12 cellular contexts compared by ENCODE assay signal in genomic region chr19:49855676-49856573, GRCh38. TPM values are rescaled to one million over a fixed set of nuclear protein-coding genes. Genes with fewer than 3 reads are reported as not detected.
DNase-seq lines count a peak whose midpoint lies in the region; ATAC-seq, FAIRE-seq and TF ChIP-seq lines count a peak whose summit lies in the region.
"Had no signal": no experiment of that assay in that cellular context is flagged by ENCODE, and none has a peak within 500 bp of the region (broad histone marks: within the 10 kb centered on the region; RNA-seq: fewer than 3 reads in every experiment).

No MANE protein-coding gene starts in this region.

- no peak overlapping the region for H3K4me2 ChIP-seq in astrocyte (ENCODE audit: low read length)
- no peak overlapping the region for H3K4me2 ChIP-seq in neuronal stem cell (ENCODE audit: insufficient read depth, low read length, poor library complexity, severe bottlenecking)
- H3K4me2 ChIP-seq: PC-9 had no signal

- H3K4me1 ChIP-seq in astrocyte (ENCODE audit: insufficient read depth, low read length) (peaks cover 47% of the 10 kb centered on the region), neuronal stem cell (ENCODE audit: control insufficient read depth in 2 of 2, insufficient read depth in 1 of 2, low read depth in 1 of 2, low read length in 2 of 2) (peaks cover 9 to 14% of the 10 kb centered on the region in 2 donors), upper lobe of right lung (peaks cover 12% of the 10 kb centered on the region)

- ATAC-seq in GM21381 (IDR thresholded peaks at IDR 0.05; ENCODE audit: unreplicated experiment) (no peak), upper lobe of right lung (no peak)

- no peak overlapping the region for H4K91ac ChIP-seq in neuronal stem cell (ENCODE audit: low read depth, low read length, poor library complexity)

- peak overlapping the region; percentile 35 for H2BK5ac ChIP-seq in neuronal stem cell (ENCODE audit: low read length)

- H3K4me3 ChIP-seq in astrocyte (ENCODE audit: insufficient read depth, low read depth, low read length) (no peak overlapping the region), neuronal stem cell (ENCODE audit: low read length in 2 of 2) (no peak overlapping the region), upper lobe of right lung (no peak overlapping the region)
- H3K4me3 ChIP-seq: PC-9 had no signal

- H3K18ac ChIP-seq in neuronal stem cell (ENCODE audit: low read length): no peak overlapping the region

- no peak overlapping the region for H2BK120ac ChIP-seq in neuronal stem cell (ENCODE audit: low read depth, low read length)

- H3K4me1 Mint-ChIP-seq in activated CD4-positive, alpha-beta T cell treated with anti-CD3 and anti-CD28 coated beads, Interleukin-2, amount 10 ng/mL, durations not matched to agents 24 days and 14 days: peaks cover 15% of the 10 kb centered on the region
- peaks cover 19% of the 10 kb centered on the region for H3K4me1 Mint-ChIP-seq in astrocyte (ENCODE audit: low read depth, unreplicated experiment)

- H3K79me2 ChIP-seq in astrocyte (ENCODE audit: insufficient read depth, low read length): peaks cover 54% of the 10 kb centered on the region

- H2AFZ ChIP-seq in astrocyte (ENCODE audit: low read depth, low read length) (no peak overlapping the region), neuronal stem cell (ENCODE audit: low read length) (no peak overlapping the region)
- H2AFZ ChIP-seq: PC-9 had no signal

- H3K9me3 ChIP-seq in astrocyte (ENCODE audit: insufficient read depth, low read depth, low read length): no peaks in the 10 kb centered on the region
- H3K9me3 ChIP-seq in neuronal stem cell (replicated peaks in 1 of 2; ENCODE audit: control insufficient read depth in 2 of 2, insufficient read depth in 1 of 2, low read depth in 1 of 2, low read length in 2 of 2): no peaks in the 10 kb centered on the region
- H3K9me3 ChIP-seq in upper lobe of right lung: no peaks in the 10 kb centered on the region

- FAIRE-seq in astrocyte (lab: Jason Lieb, UNC): no peak
- FAIRE-seq: colon had no signal

- H3K9ac ChIP-seq in astrocyte (ENCODE audit: low read length) (no peak overlapping the region), neuronal stem cell (ENCODE audit: low read depth, low read length, poor library complexity) (peak overlapping the region; percentile 60)

- peak overlapping the region; percentile 97 for H3K23ac ChIP-seq in neuronal stem cell (ENCODE audit: low read depth, low read length, poor library complexity)

- no peak overlapping the region for H2BK15ac ChIP-seq in neuronal stem cell (ENCODE audit: low read length)

- no peaks in the 10 kb centered on the region for H3K36me3 ChIP-seq in astrocyte (ENCODE audit: insufficient read depth, low read length)
- H3K36me3 ChIP-seq in neuronal stem cell (replicated peaks in 1 of 2; ENCODE audit: control insufficient read depth in 2 of 2, insufficient read depth in 2 of 2, low read length in 2 of 2): peaks cover 67 to 89% of the 10 kb centered on the region in 2 donors
- H3K36me3 ChIP-seq in upper lobe of right lung: peaks cover 48% of the 10 kb centered on the region

- TF ChIP-seq CTCF in astrocyte (IDR thresholded peaks at IDR 0.05; ENCODE audit: insufficient read depth, low read depth, low read length) (no peak), upper lobe of right lung (IDR thresholded peaks at IDR 0.05) (no peak)

- no CpG with 5 or more reads among the region's 21 CpGs for WGBS in neuronal stem cell (ENCODE audit: extremely low coverage in 2 of 2, insufficient read length in 2 of 2, insufficient replicate concordance in 1 of 2), 2 donors

- H3K79me1 ChIP-seq in neuronal stem cell (ENCODE audit: low read depth, low read length): peaks cover 26% of the 10 kb centered on the region

- H3K27ac Mint-ChIP-seq in activated CD4-positive, alpha-beta T cell treated with anti-CD3 and anti-CD28 coated beads, Interleukin-2, amount 10 ng/mL, durations not matched to agents 24 days and 14 days: peak overlapping the region; percentile 37
- H3K27ac Mint-ChIP-seq in astrocyte (ENCODE audit: unreplicated experiment): peak overlapping the region; percentile 87

- H3K4ac ChIP-seq in neuronal stem cell (ENCODE audit: low read length): no peak overlapping the region

- H4K8ac ChIP-seq in neuronal stem cell (ENCODE audit: low read depth, low read length): peak overlapping the region; percentile 43

- peaks cover 20% of the 10 kb centered on the region for H3K36me3 Mint-ChIP-seq in activated CD4-positive, alpha-beta T cell treated with anti-CD3 and anti-CD28 coated beads, Interleukin-2, amount 10 ng/mL, durations not matched to agents 24 days and 14 days (ENCODE audit: low read depth)
- peaks cover 5% of the 10 kb centered on the region for H3K36me3 Mint-ChIP-seq in astrocyte (ENCODE audit: low read depth, unreplicated experiment)

- peaks cover 85% of the 10 kb centered on the region for H4K20me1 ChIP-seq in astrocyte (ENCODE audit: insufficient read depth, low read length)

- no peak for DNase-seq in activated CD4-positive, alpha-beta T cell treated with anti-CD3 and anti-CD28 coated beads, Interleukin-2, amount 10 ng/mL, durations not matched to agents 24 days and 14 days
- no peak for DNase-seq in activated CD4-positive, alpha-beta T cell treated with anti-CD3 and anti-CD28 coated beads, Interleukin-2, amount 50 U/mL, for 48 hours
- peak; percentile 40 for DNase-seq in HuH-7.5 (ENCODE audit: low spot score)
- no peak for DNase-seq in astrocyte (ENCODE audit: low read depth)
- DNase-seq in neuronal stem cell (ENCODE audit: low spot score): no peak
- no peak for DNase-seq in mesenteric fat pad (ENCODE audit: low spot score)
- no peak for DNase-seq in upper lobe of right lung
- DNase-seq: activated naive CD4-positive, alpha-beta T cell treated with anti-CD3 and anti-CD28 coated beads, Interleukin-2, amount 50 U/mL, for 16 hours; PC-9; stimulated activated CD4-positive, alpha-beta T cell treated with anti-CD3 and anti-CD28 coated beads, Interleukin-15, amount 100 ng/mL, for 24 hours had no signal

- no peak overlapping the region for H3K14ac ChIP-seq in neuronal stem cell (ENCODE audit: low read length)

- no peak overlapping the region for H3K4me3 Mint-ChIP-seq in activated CD4-positive, alpha-beta T cell treated with anti-CD3 and anti-CD28 coated beads, Interleukin-2, amount 10 ng/mL, durations not matched to agents 24 days and 14 days
- H3K4me3 Mint-ChIP-seq in astrocyte (ENCODE audit: unreplicated experiment): peak overlapping the region; percentile 60

- no peaks in the 10 kb centered on the region for H3K9me3 Mint-ChIP-seq in activated CD4-positive, alpha-beta T cell treated with anti-CD3 and anti-CD28 coated beads, Interleukin-2, amount 10 ng/mL, durations not matched to agents 24 days and 14 days
- peaks cover 2% of the 10 kb centered on the region for H3K9me3 Mint-ChIP-seq in astrocyte (ENCODE audit: unreplicated experiment)

- intact Hi-C loops in activated CD4-positive, alpha-beta T cell treated with anti-CD3 and anti-CD28 coated beads, Interleukin-2, amount 10 ng/mL, durations not matched to agents 24 days and 14 days (cut with micrococcal nuclease): no loop called here
- intact Hi-C loops in upper lobe of right lung (cut with DNase I): no loop called here

- no peak overlapping the region for H2AK5ac ChIP-seq in neuronal stem cell (ENCODE audit: low read depth, low read length)

- no peak overlapping the region for H2BK12ac ChIP-seq in neuronal stem cell (ENCODE audit: low read length)

- H3K27ac ChIP-seq in astrocyte (ENCODE audit: low read depth, low read length): no peak overlapping the region
- no peak overlapping the region for H3K27ac ChIP-seq in neuronal stem cell (replicated peaks; ENCODE audit: low read length)
- H3K27ac ChIP-seq in upper lobe of right lung: no peak overlapping the region
- H3K27ac ChIP-seq: PC-9 had no signal

- no peaks in the 10 kb centered on the region for H3K27me3 Mint-ChIP-seq in activated CD4-positive, alpha-beta T cell treated with anti-CD3 and anti-CD28 coated beads, Interleukin-2, amount 10 ng/mL, durations not matched to agents 24 days and 14 days
- no peaks in the 10 kb centered on the region for H3K27me3 Mint-ChIP-seq in astrocyte (ENCODE audit: low read depth, unreplicated experiment)

- H3K27me3 ChIP-seq in astrocyte (ENCODE audit: insufficient read depth, low read length): no peaks in the 10 kb centered on the region
- no peaks in the 10 kb centered on the region for H3K27me3 ChIP-seq in neuronal stem cell (ENCODE audit: control insufficient read depth in 3 of 3, insufficient read depth in 3 of 3, low read depth in 1 of 3, low read length in 3 of 3)
- H3K27me3 ChIP-seq in upper lobe of right lung: no peaks in the 10 kb centered on the region

RNA-seq across cellular contexts. Expression of gene PTOV1, which starts 5.0 kb away (rescaled TPM):
- total RNA-seq in activated CD4-positive, alpha-beta T cell treated with anti-CD3 and anti-CD28 coated beads, Interleukin-2, amount 10 ng/mL, durations not matched to agents 24 days and 14 days: 121 and 124 TPM in 2 replicates
- total RNA-seq in astrocyte (162 and 172 TPM in 2 replicates), mesenteric fat pad (99.4 TPM), upper lobe of right lung (104 TPM)
- 316 TPM for polyA plus RNA-seq in neuronal stem cell (2013, experiment 1 of 2)
- 321 TPM for polyA plus RNA-seq in neuronal stem cell (2013, experiment 2 of 2)

RNA-seq across cellular contexts. Expression of gene PNKP, which starts 11.5 kb away (rescaled TPM):
- 123 and 124 TPM in 2 replicates for total RNA-seq in activated CD4-positive, alpha-beta T cell treated with anti-CD3 and anti-CD28 coated beads, Interleukin-2, amount 10 ng/mL, durations not matched to agents 24 days and 14 days
- total RNA-seq in astrocyte: 49.1 and 54.8 TPM in 2 replicates
- 56.3 TPM for polyA plus RNA-seq in neuronal stem cell (2013, experiment 1 of 2)
- polyA plus RNA-seq in neuronal stem cell (2013, experiment 2 of 2): 62.9 TPM
- 57.6 TPM for total RNA-seq in mesenteric fat pad
- 83.2 TPM for total RNA-seq in upper lobe of right lung

RNA-seq across cellular contexts. Expression of gene AKT1S1, which starts 21.2 kb away (rescaled TPM):
- total RNA-seq in activated CD4-positive, alpha-beta T cell treated with anti-CD3 and anti-CD28 coated beads, Interleukin-2, amount 10 ng/mL, durations not matched to agents 24 days and 14 days: 31.5 and 33.5 TPM in 2 replicates
- total RNA-seq in astrocyte (104 and 116 TPM in 2 replicates), mesenteric fat pad (38.8 TPM), upper lobe of right lung (29.4 TPM)
- 45.3 TPM for polyA plus RNA-seq in neuronal stem cell (2013, experiment 1 of 2)
- 42.9 TPM for polyA plus RNA-seq in neuronal stem cell (2013, experiment 2 of 2)

RNA-seq across cellular contexts. Expression of gene TBC1D17, which starts 21.6 kb away (rescaled TPM):
- 36.5 and 36.8 TPM in 2 replicates for total RNA-seq in activated CD4-positive, alpha-beta T cell treated with anti-CD3 and anti-CD28 coated beads, Interleukin-2, amount 10 ng/mL, durations not matched to agents 24 days and 14 days
- 29.1 and 32.2 TPM in 2 replicates for total RNA-seq in astrocyte
- polyA plus RNA-seq in neuronal stem cell (2013, experiment 1 of 2): 29.5 TPM
- 29.9 TPM for polyA plus RNA-seq in neuronal stem cell (2013, experiment 2 of 2)
- 39.9 TPM for total RNA-seq in mesenteric fat pad
- total RNA-seq in upper lobe of right lung: 57.1 TPM

RNA-seq across cellular contexts. Expression of gene MED25, which starts 37.8 kb away (rescaled TPM):
- total RNA-seq in activated CD4-positive, alpha-beta T cell treated with anti-CD3 and anti-CD28 coated beads, Interleukin-2, amount 10 ng/mL, durations not matched to agents 24 days and 14 days: 49.1 and 51.5 TPM in 2 replicates
- total RNA-seq in astrocyte: 61.3 and 72.2 TPM in 2 replicates
- polyA plus RNA-seq in neuronal stem cell (2013, experiment 1 of 2): 63.1 TPM
- polyA plus RNA-seq in neuronal stem cell (2013, experiment 2 of 2): 64.7 TPM
- total RNA-seq in mesenteric fat pad: 40.4 TPM
- 45.9 TPM for total RNA-seq in upper lobe of right lung
